22 cellular contexts compared by ENCODE assay signal in genomic region chr2:172878260-172878659, GRCh38.
"Had no signal": no experiment of that assay in that cellular context is flagged by ENCODE, and none has a peak within 500 bp of the region (broad histone marks: within the 10 kb centered on the region; RNA-seq: fewer than 3 reads in every experiment).

No MANE protein-coding gene starts in this region.

- ATAC-seq: activated CD8-positive, alpha-beta T cell treated with anti-CD3 and anti-CD28 coated beads, Interleukin-2, amount 10 ng/mL, durations not matched to agents 7 days and 5 days; left lung; mucosa of descending colon; naive thymus-derived CD8-positive, alpha-beta T cell; WTC11 had no signal

- H3K27ac ChIP-seq: coronary artery, hepatocyte, left lung, parathyroid adenoma, skin epidermis, tibial artery had no signal

- H3K79me2 ChIP-seq: hepatocyte, parathyroid adenoma had no signal

- H3K4me3 ChIP-seq: coronary artery, hepatocyte, left lung, mucosa of descending colon, skin epidermis, tibial artery had no signal

- H2AFZ ChIP-seq: hepatocyte, parathyroid adenoma had no signal

- FAIRE-seq: kidney, urothelium cell line had no signal

- H3K4me2 ChIP-seq: hepatocyte had no signal

- DNase-seq: activated CD4-positive, alpha-beta T cell treated with anti-CD3 and anti-CD28 coated beads for 48 hours; activated CD8-positive, alpha-beta memory T cell treated with anti-CD3 and anti-CD28 coated beads, Interleukin-2, amount 50 U/mL, for 4 hours; activated CD8-positive, alpha-beta T cell treated with anti-CD3 and anti-CD28 coated beads, Interleukin-2, amount 10 ng/mL, durations not matched to agents 7 days and 5 days; activated naive CD4-positive, alpha-beta T cell; aorta; central memory CD4-positive, alpha-beta T cell; effector CD8-positive, alpha-beta T cell; kidney; left lung; mucosa of descending colon; naive thymus-derived CD8-positive, alpha-beta T cell; stimulated activated CD4-positive, alpha-beta T cell treated with anti-CD3 and anti-CD28 coated beads, Interleukin-15, amount 100 ng/mL, for 24 hours; stimulated activated CD4-positive, alpha-beta T cell treated with anti-CD3 and anti-CD28 coated beads, Interleukin-4, amount 100 ng/mL, for 1 hour; stimulated activated naive CD4-positive, alpha-beta T cell; T-helper 2 cell; tibial artery had no signal

- H3K9me3 ChIP-seq: left lung, mucosa of descending colon, tibial artery had no signal

- H3K9ac ChIP-seq: parathyroid adenoma had no signal

- H3K4me1 ChIP-seq: left lung, parathyroid adenoma, tibial artery had no signal

- H3K36me3 ChIP-seq: left lung, tibial artery had no signal

- H3K27me3 ChIP-seq: hepatocyte, left lung, tibial artery had no signal
